20 cellular contexts compared by ENCODE assay signal in the genomic region with DNA sequence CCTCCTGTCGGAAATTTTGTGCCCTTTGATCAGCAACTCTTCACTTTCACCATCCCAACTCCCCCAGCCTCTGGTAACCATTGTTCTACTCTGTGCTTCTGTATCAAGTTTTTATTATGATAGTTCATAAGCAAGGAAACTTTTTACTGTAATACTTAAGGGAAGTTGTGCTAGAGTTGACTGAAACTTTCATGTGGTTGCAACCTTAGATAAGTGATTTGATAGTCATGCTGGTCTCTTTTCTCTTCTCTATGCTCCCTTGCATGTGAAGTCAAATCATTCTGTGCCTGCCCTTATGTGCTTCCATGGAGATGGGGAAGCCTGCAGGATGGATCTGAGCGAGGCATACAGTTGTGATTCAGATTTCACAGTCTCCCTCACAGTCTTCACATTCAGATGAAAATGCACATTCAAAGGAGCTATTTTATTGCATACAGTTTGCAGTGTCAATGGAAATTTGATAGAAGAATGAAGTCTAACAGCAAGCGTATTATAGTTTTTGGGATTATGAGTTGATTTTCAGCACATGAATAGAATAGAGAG.
"Had no signal": no experiment of that assay in that cellular context is flagged by ENCODE, and none has a peak within 500 bp of the region (broad histone marks: within the 10 kb centered on the region; RNA-seq: fewer than 3 reads in every experiment).

No MANE protein-coding gene starts in this region.

- H3K27me3 ChIP-seq: MG63, SJSA1 had no signal

- DNase-seq: KBM-7; MG63; NCI-H1092 treated with DMSO at 0.1 percent for 48 hours; NCI-H1436; NCI-H187; NCI-H2029; NCI-H2081 treated with DMSO at 0.1 percent for 48 hours; NCI-H2171; NCI-H226; NCI-H446; NCI-H510A; NCI-H524 treated with DMSO at 0.1 percent for 48 hours; NCI-H69; NCI-H774; NK-92 treated with Interleukin-12 subunit alpha and Interleukin-12 subunit beta, amount 100 ng/mL, for 24 hours; Right ventricle myocardium superior; RPMI8226; SIG-M5 had no signal

- H3K27ac ChIP-seq: SJSA1, SK-N-MC had no signal

- H3K9me3 ChIP-seq: MG63, SJSA1 had no signal

- H3K4me3 ChIP-seq: MG63, SJSA1, SK-N-MC had no signal

- H3K4me1 ChIP-seq: SJSA1 had no signal

- H3K36me3 ChIP-seq: MG63, SJSA1 had no signal
